17 cellular contexts compared by ENCODE assay signal in genomic region chr17:29694923-29695563, GRCh38.
A peak's percentile ranks its signal among the peaks of the same experiment; 100 is the strongest.
DNase-seq lines count a peak whose midpoint lies in the region; ATAC-seq and TF ChIP-seq lines count a peak whose summit lies in the region.
"Had no signal": no experiment of that assay in that cellular context is flagged by ENCODE, and none has a peak within 500 bp of the region (broad histone marks: within the 10 kb centered on the region; RNA-seq: fewer than 3 reads in every experiment).

No MANE protein-coding gene starts in this region.

- no peaks in the 10 kb centered on the region for H3K27me3 Mint-ChIP-seq in activated CD4-positive, alpha-beta T cell treated with anti-CD3 and anti-CD28 coated beads, Interleukin-2, amount 10 ng/mL, durations not matched to agents 24 days and 14 days
- H3K27me3 Mint-ChIP-seq in effector memory CD8-positive, alpha-beta T cell: no peaks in the 10 kb centered on the region

- H3K9me3 Mint-ChIP-seq in activated CD4-positive, alpha-beta T cell treated with anti-CD3 and anti-CD28 coated beads, Interleukin-2, amount 10 ng/mL, durations not matched to agents 24 days and 14 days: no peaks in the 10 kb centered on the region
- no peaks in the 10 kb centered on the region for H3K9me3 Mint-ChIP-seq in effector memory CD8-positive, alpha-beta T cell

- peak overlapping the region; percentile 3 for H3K27ac Mint-ChIP-seq in activated CD4-positive, alpha-beta T cell treated with anti-CD3 and anti-CD28 coated beads, Interleukin-2, amount 10 ng/mL, durations not matched to agents 24 days and 14 days
- peak overlapping the region; percentile 4 to 35 for H3K27ac Mint-ChIP-seq in effector memory CD8-positive, alpha-beta T cell

- no peak for TF ChIP-seq POLR2A in gastrocnemius medialis (IDR thresholded peaks at IDR 0.05)
- no peak for TF ChIP-seq POLR2A in uterus (IDR thresholded peaks at IDR 0.05)

- no peak overlapping the region for H3K4me3 Mint-ChIP-seq in activated CD4-positive, alpha-beta T cell treated with anti-CD3 and anti-CD28 coated beads, Interleukin-2, amount 10 ng/mL, durations not matched to agents 24 days and 14 days
- H3K4me3 Mint-ChIP-seq in effector memory CD8-positive, alpha-beta T cell: no peak overlapping the region

- H3K9me3 ChIP-seq in gastrocnemius medialis (no peaks in the 10 kb centered on the region), uterus (no peaks in the 10 kb centered on the region)
- H3K9me3 ChIP-seq: Caco-2, esophagus squamous epithelium, suprapubic skin had no signal

- H3K4me3 ChIP-seq in gastrocnemius medialis (no peak overlapping the region), uterus (no peak overlapping the region)
- H3K4me3 ChIP-seq: esophagus squamous epithelium, suprapubic skin had no signal

- TF ChIP-seq CTCF in gastrocnemius medialis (IDR thresholded peaks at IDR 0.05 in 4 of 5, conservative IDR thresholded peaks at IDR 0.05 in 1 of 5): no peak
- TF ChIP-seq CTCF in uterus (IDR thresholded peaks at IDR 0.05): no peak

- no peak for ATAC-seq in effector memory CD8-positive, alpha-beta T cell (replicated peaks)
- no peak for ATAC-seq in gastrocnemius medialis
- ATAC-seq in HG03520 (IDR thresholded peaks at IDR 0.05; ENCODE audit: unreplicated experiment): no peak
- ATAC-seq: PC-3 had no signal

- in situ Hi-C loops in gastrocnemius medialis (cut with MboI; ENCODE audit: low sequenced_read_pairs in 4 of 4): no loop called here

- H3K36me3 Mint-ChIP-seq in activated CD4-positive, alpha-beta T cell treated with anti-CD3 and anti-CD28 coated beads, Interleukin-2, amount 10 ng/mL, durations not matched to agents 24 days and 14 days (ENCODE audit: low read depth): peaks cover 36% of the 10 kb centered on the region
- H3K36me3 Mint-ChIP-seq in effector memory CD8-positive, alpha-beta T cell (ENCODE audit: insufficient read depth): peaks cover 32% of the 10 kb centered on the region

- intact Hi-C loops in activated CD4-positive, alpha-beta T cell treated with anti-CD3 and anti-CD28 coated beads, Interleukin-2, amount 10 ng/mL, durations not matched to agents 24 days and 14 days (cut with micrococcal nuclease): no loop called here
- intact Hi-C loops in gastrocnemius medialis (cut with DNase I; ENCODE audit: low total_unique reads): no loop called here
- intact Hi-C loops in uterus (cut with DNase I; ENCODE audit: low total_unique reads): no loop called here

- H3K4me1 Mint-ChIP-seq in activated CD4-positive, alpha-beta T cell treated with anti-CD3 and anti-CD28 coated beads, Interleukin-2, amount 10 ng/mL, durations not matched to agents 24 days and 14 days: peaks cover 16% of the 10 kb centered on the region
- H3K4me1 Mint-ChIP-seq in effector memory CD8-positive, alpha-beta T cell (ENCODE audit: low read depth in 2 of 2): peaks cover 12 to 41% of the 10 kb centered on the region in 2 donors

- H3K4me1 ChIP-seq in gastrocnemius medialis (peaks cover 60 to 61% of the 10 kb centered on the region in 2 donors), uterus (no peaks in the 10 kb centered on the region)
- H3K4me1 ChIP-seq: Caco-2, suprapubic skin had no signal

- H3K36me3 ChIP-seq in gastrocnemius medialis: peaks cover 0 to 27% of the 10 kb centered on the region in 2 donors
- no peaks in the 10 kb centered on the region for H3K36me3 ChIP-seq in uterus
- H3K36me3 ChIP-seq: suprapubic skin had no signal

- H3K27me3 ChIP-seq in gastrocnemius medialis: no peaks in the 10 kb centered on the region
- H3K27me3 ChIP-seq in uterus: no peaks in the 10 kb centered on the region
- H3K27me3 ChIP-seq: esophagus squamous epithelium, suprapubic skin had no signal

- DNase-seq in activated CD4-positive, alpha-beta T cell treated with anti-CD3 and anti-CD28 coated beads, Interleukin-2, amount 10 ng/mL, durations not matched to agents 24 days and 14 days: no peak
- no peak for DNase-seq in activated CD4-positive, alpha-beta T cell treated with anti-CD3 and anti-CD28 coated beads, Interleukin-2, amount 50 U/mL, for 48 hours
- DNase-seq in MV-4-11 (lab: John Stamatoyannopoulos, UW): peak; percentile 10
- DNase-seq in effector memory CD8-positive, alpha-beta T cell: no peak
- DNase-seq in gastrocnemius medialis: no peak
- DNase-seq in dedifferentiated amniotic fluid mesenchymal stem cell (ENCODE audit: extremely low spot score): no peak
- no peak for DNase-seq in uterus
- DNase-seq: amniotic stem cell, Caco-2, cortex of kidney, esophagus squamous epithelium, kidney glomerular epithelial cell, NCI-H446, PC-3, WERI-Rb-1 had no signal

- H3K27ac ChIP-seq in gastrocnemius medialis (peak overlapping the region; percentile 75 to 100 (median 98)), uterus (no peak overlapping the region)
- H3K27ac ChIP-seq: esophagus squamous epithelium, suprapubic skin, WERI-Rb-1 had no signal

Comparison
In these comparisons a context has a peak if more than half of its experiments do, and no peak if none do; other contexts are left out.
1. H3K27ac ChIP-seq: peak in gastrocnemius medialis (4 of 4); none in uterus (0 of 2).